ENCODE assay signal across 2 cellular contexts in genomic region chr1:230658103-230658502, GRCh38. TPM values are rescaled to one million over a fixed set of nuclear protein-coding genes. Genes with fewer than 3 reads are reported as not detected.
"Had no signal": no experiment of that assay in that cellular context is flagged by ENCODE, and none has a peak within 500 bp of the region (broad histone marks: within the 10 kb centered on the region; RNA-seq: fewer than 3 reads in every experiment).

No MANE protein-coding gene starts in this region.

RNA-seq across cellular contexts. Expression of gene AGT, which starts 55.8 kb away (rescaled TPM):
- total RNA-seq: GM23248 had no signal
- polyA plus RNA-seq: GM23248, K562 had no signal
